11 cellular contexts compared by ENCODE assay signal in the genomic region with DNA sequence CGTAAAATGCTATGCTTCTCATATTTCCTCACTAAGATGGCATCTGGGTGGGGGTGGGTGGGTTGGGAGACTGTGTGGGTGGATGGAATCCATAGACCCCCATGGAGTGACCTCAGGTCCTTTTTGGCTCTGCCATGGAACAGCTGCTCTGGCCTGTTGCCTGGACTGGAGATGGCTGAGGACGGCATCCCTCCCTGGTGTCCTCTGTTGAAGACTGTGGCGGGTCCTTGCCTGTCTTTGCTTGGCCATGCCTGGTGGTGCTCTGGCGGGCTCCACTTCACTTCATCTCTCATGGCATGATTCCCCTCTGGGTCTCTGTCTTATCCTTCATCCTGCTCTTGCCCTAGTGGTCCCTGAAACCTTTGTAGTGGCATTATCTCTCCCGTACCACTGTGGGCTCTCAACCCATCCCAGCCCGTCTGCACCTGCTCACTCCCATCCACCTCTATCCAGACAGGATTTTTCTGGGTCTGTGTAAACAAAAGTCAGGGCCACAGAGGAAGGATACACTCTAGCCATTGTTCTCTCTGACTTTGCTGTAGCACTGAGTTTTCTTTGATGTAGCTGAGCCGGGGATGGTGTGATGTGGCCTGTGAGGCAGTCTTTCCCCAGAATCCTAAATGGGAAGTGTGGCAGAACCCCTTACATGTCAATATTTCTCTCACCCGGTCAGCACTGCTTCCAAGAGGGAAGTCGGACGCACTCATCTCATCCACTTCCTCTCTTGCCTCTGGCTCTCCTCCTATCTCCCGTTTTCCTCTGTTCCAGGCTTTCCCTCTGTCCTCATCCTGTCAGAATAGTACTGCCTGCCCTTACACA. TPM values are rescaled to one million over a fixed set of nuclear protein-coding genes. Genes with fewer than 3 reads are reported as not detected.
DNase-seq lines count a peak whose midpoint lies in the region; ATAC-seq and TF ChIP-seq lines count a peak whose summit lies in the region.
"Had no signal": no experiment of that assay in that cellular context is flagged by ENCODE, and none has a peak within 500 bp of the region (broad histone marks: within the 10 kb centered on the region; RNA-seq: fewer than 3 reads in every experiment).

No MANE protein-coding gene starts in this region.

- H3K27me3 ChIP-seq in gastroesophageal sphincter = no peaks in the 10 kb centered on the region
- H3K27me3 ChIP-seq: cardiac muscle cell had no signal

- H3K9me3 ChIP-seq in gastroesophageal sphincter = no peaks in the 10 kb centered on the region

- no peaks in the 10 kb centered on the region for H3K36me3 ChIP-seq in gastroesophageal sphincter
- H3K36me3 ChIP-seq: cardiac muscle cell had no signal

- DNase-seq in COLO668 (lab: John Stamatoyannopoulos, UW; ENCODE audit: unreplicated experiment) (peak; percentile 74), SW480 (ENCODE audit: low spot score) (peak; percentile 93), sciatic nerve (ENCODE audit: low spot score) (no peak), lower leg skin (ENCODE audit: low spot score in 2 of 2) (no peak), kidney glomerular epithelial cell (lab: John Stamatoyannopoulos, UW) (no peak), NCI-H1436 treated with DMSO at 0.1 percent for 48 hours (lab: John Stamatoyannopoulos, UW) (no peak), GM10248 (ENCODE audit: extremely low spot score) (no peak)
- DNase-seq: NCI-H69, nephron progenitor cell had no signal

- TF ChIP-seq POLR2A in gastroesophageal sphincter (IDR thresholded peaks at IDR 0.05) (no peak), lower leg skin (IDR thresholded peaks at IDR 0.05) (no peak)

- H3K4me1 ChIP-seq in gastroesophageal sphincter = peaks cover 0 to 29% (median 0%) of the 10 kb centered on the region in 3 donors

- no peak for TF ChIP-seq EP300 in gastroesophageal sphincter (IDR thresholded peaks at IDR 0.05)

- ATAC-seq in gastroesophageal sphincter (peak; percentile 39), sciatic nerve (peak; percentile 52)

- intact Hi-C loops in sciatic nerve (cut with DNase I) (loop anchor here (5.0 kb wide), 1 partner anchor 1318 kb away; no protein-coding TSS in a partner anchor), lower leg skin (cut with DNase I; ENCODE audit: low total_unique reads) (no loop called here)

- H3K4me3 ChIP-seq in gastroesophageal sphincter = no peak overlapping the region
- H3K4me3 ChIP-seq in lower leg skin (ENCODE audit: low read depth, poor library complexity, severe bottlenecking) = no peak overlapping the region
- H3K4me3 ChIP-seq: cardiac muscle cell had no signal

- 64 to 76% methylated on average over 5 to 10 of the region's 11 CpGs for WGBS in gastroesophageal sphincter (ENCODE audit: low coverage in 1 of 2), 2 donors
- 62 to 65% methylated on average over 11 of the region's 11 CpGs for WGBS in lower leg skin, 2 donors

- H3K27ac ChIP-seq in gastroesophageal sphincter = no peak overlapping the region
- H3K27ac ChIP-seq: cardiac muscle cell had no signal

- CTCF ChIA-PET in GM10248 (lab: Yijun Ruan, JAX) = interaction anchor here (1.1 kb wide), 1 partner anchor 9 kb away, joined by 3 read pairs; no protein-coding TSS in a partner anchor

- POLR2A ChIA-PET in GM10248 (lab: Yijun Ruan, JAX) = interaction anchor here (1.1 kb wide), 1 partner anchor 167 kb away, joined by 3 read pairs; no protein-coding TSS in a partner anchor

- TF ChIP-seq CTCF in gastroesophageal sphincter (IDR thresholded peaks at IDR 0.05) (no peak), lower leg skin (IDR thresholded peaks at IDR 0.05) (no peak), GM10248 (IDR thresholded peaks at IDR 0.05; ENCODE audit: control extremely low read depth, extremely low read depth, low read depth, missing control alignments) (no peak)

RNA-seq across cellular contexts. Expression of a gene that starts 36.1 kb away (rescaled TPM):
- total RNA-seq in gastroesophageal sphincter (10 to 100 TPM in 2 of 4 donors, 1 to 10 TPM in 2; 5.2 to 11.5 (median 8.5) TPM), sciatic nerve (22.1 TPM), lower leg skin (10 to 100 TPM; 20.1 to 40.3 (median 22.4) TPM)

Comparison
In these comparisons a context has a peak if more than half of its experiments do, and no peak if none do; other contexts are left out.
1. DNase-seq: peak in COLO668 (single experiment) and SW480 (single experiment); none in sciatic nerve (single experiment), lower leg skin (0 of 2), kidney glomerular epithelial cell (single experiment), NCI-H1436 treated with DMSO at 0.1 percent for 48 hours (single experiment) and GM10248 (single experiment).